ENCODE assay signal across 9 cellular contexts in genomic region chr1:200226268-200226968, GRCh38.
DNase-seq lines count a peak whose midpoint lies in the region; ATAC-seq and TF ChIP-seq lines count a peak whose summit lies in the region.
"Had no signal": no experiment of that assay in that cellular context is flagged by ENCODE, and none has a peak within 500 bp of the region (broad histone marks: within the 10 kb centered on the region; RNA-seq: fewer than 3 reads in every experiment).

No MANE protein-coding gene starts in this region.

- H2AK5ac ChIP-seq in neuronal stem cell (ENCODE audit: low read depth, low read length), result no peak overlapping the region

- no peak overlapping the region for H4K8ac ChIP-seq in neuronal stem cell (ENCODE audit: low read depth, low read length)

- no peaks in the 10 kb centered on the region for H4K20me1 ChIP-seq in DND-41 (ENCODE audit: insufficient read depth, low read length)

- WGBS in neuronal stem cell (ENCODE audit: extremely low coverage in 2 of 2, insufficient read length in 2 of 2, insufficient replicate concordance in 1 of 2), 2 donors, result no CpG with 5 or more reads among the region's 11 CpGs

- H3K79me1 ChIP-seq in neuronal stem cell (ENCODE audit: low read depth, low read length), result no peaks in the 10 kb centered on the region

- H3K36me3 ChIP-seq in DND-41 (ENCODE audit: insufficient read depth, low read length), result no peaks in the 10 kb centered on the region
- no peaks in the 10 kb centered on the region for H3K36me3 ChIP-seq in neuronal stem cell (replicated peaks in 1 of 2; ENCODE audit: control insufficient read depth in 2 of 2, insufficient read depth in 2 of 2, low read length in 2 of 2)

- no peak overlapping the region for H3K18ac ChIP-seq in neuronal stem cell (ENCODE audit: low read length)

- H3K27ac Mint-ChIP-seq in activated naive CD8-positive, alpha-beta T cell treated with anti-CD3 and anti-CD28 coated beads, Interleukin-2, amount 10 ng/mL, durations not matched to agents 7 days and 5 days, result no peak overlapping the region
- H3K27ac Mint-ChIP-seq in activated T-helper 2 cell treated with anti-CD3 and anti-CD28 coated beads, Interferon-gamma antibody, Interleukin-2, Interleukin-4, amounts not matched to agents 10 μg/mL and 5 μg/mL and 100 μg/mL, durations not matched to agents 14 hours and 24 hours and 36 hours, result no peak overlapping the region

- no peak overlapping the region for H2BK5ac ChIP-seq in neuronal stem cell (ENCODE audit: low read length)

- no peak overlapping the region for H3K14ac ChIP-seq in neuronal stem cell (ENCODE audit: low read length)

- no peak overlapping the region for H3K9ac ChIP-seq in DND-41 (ENCODE audit: low read depth, low read length)
- H3K9ac ChIP-seq in neuronal stem cell (ENCODE audit: low read depth, low read length, poor library complexity), result no peak overlapping the region

- intact Hi-C loops in activated T-helper 2 cell treated with anti-CD3 and anti-CD28 coated beads, Interferon-gamma antibody, Interleukin-2, Interleukin-4, amounts not matched to agents 10 μg/mL and 5 μg/mL and 100 μg/mL, durations not matched to agents 14 hours and 24 hours and 36 hours (cut with micrococcal nuclease), result no loop called here

- H3K4me3 ChIP-seq in DND-41 (ENCODE audit: low read depth in 1 of 2, low read length in 2 of 2) (no peak overlapping the region), neuronal stem cell (ENCODE audit: low read length in 2 of 2) (no peak overlapping the region)

- H3K27me3 Mint-ChIP-seq in activated naive CD8-positive, alpha-beta T cell treated with anti-CD3 and anti-CD28 coated beads, Interleukin-2, amount 10 ng/mL, durations not matched to agents 7 days and 5 days, result peaks cover 17% of the 10 kb centered on the region
- peaks cover 28% of the 10 kb centered on the region for H3K27me3 Mint-ChIP-seq in activated T-helper 2 cell treated with anti-CD3 and anti-CD28 coated beads, Interferon-gamma antibody, Interleukin-2, Interleukin-4, amounts not matched to agents 10 μg/mL and 5 μg/mL and 100 μg/mL, durations not matched to agents 14 hours and 24 hours and 36 hours (ENCODE audit: low read depth)

- H2BK15ac ChIP-seq in neuronal stem cell (ENCODE audit: low read length), result no peak overlapping the region

- H3K4me2 ChIP-seq in DND-41 (ENCODE audit: insufficient read depth, low read length) (no peak overlapping the region), neuronal stem cell (ENCODE audit: insufficient read depth, low read length, poor library complexity, severe bottlenecking) (no peak overlapping the region)

- DNase-seq in DND-41, result peak; percentile 14
- peak; percentile 91 for DNase-seq in OCI-M1 (lab: John Stamatoyannopoulos, UW)
- no peak for DNase-seq in activated naive CD8-positive, alpha-beta T cell treated with anti-CD3 and anti-CD28 coated beads, Interleukin-2, amount 10 ng/mL, durations not matched to agents 7 days and 5 days
- no peak for DNase-seq in neuronal stem cell (ENCODE audit: low spot score)
- DNase-seq in activated T-helper 2 cell treated with anti-CD3 and anti-CD28 coated beads, Interferon-gamma antibody, Interleukin-2, Interleukin-4, amounts not matched to agents 10 μg/mL and 5 μg/mL and 100 μg/mL, durations not matched to agents 14 hours and 24 hours and 36 hours (ENCODE audit: low spot score), result no peak
- DNase-seq in hippocampal formation (lab: John Stamatoyannopoulos, UW), result no peak
- DNase-seq in epidermal melanocyte (ENCODE audit: insufficient read length, low spot score), result no peak
- DNase-seq: naive B cell had no signal

- no peak overlapping the region for H2BK12ac ChIP-seq in neuronal stem cell (ENCODE audit: low read length)

- POLR2A ChIA-PET in activated naive CD8-positive, alpha-beta T cell treated with anti-CD3 and anti-CD28 coated beads, Interleukin-2, amount 10 ng/mL, durations not matched to agents 7 days and 5 days (lab: Charles Lee), result no interaction called here

- no peak overlapping the region for H2BK120ac ChIP-seq in neuronal stem cell (ENCODE audit: low read depth, low read length)

- H3K4me3 Mint-ChIP-seq in activated naive CD8-positive, alpha-beta T cell treated with anti-CD3 and anti-CD28 coated beads, Interleukin-2, amount 10 ng/mL, durations not matched to agents 7 days and 5 days, result peak overlapping the region; percentile 6
- H3K4me3 Mint-ChIP-seq in activated T-helper 2 cell treated with anti-CD3 and anti-CD28 coated beads, Interferon-gamma antibody, Interleukin-2, Interleukin-4, amounts not matched to agents 10 μg/mL and 5 μg/mL and 100 μg/mL, durations not matched to agents 14 hours and 24 hours and 36 hours (ENCODE audit: low read depth), result no peak overlapping the region

- peaks cover 13% of the 10 kb centered on the region for H3K4me1 Mint-ChIP-seq in activated naive CD8-positive, alpha-beta T cell treated with anti-CD3 and anti-CD28 coated beads, Interleukin-2, amount 10 ng/mL, durations not matched to agents 7 days and 5 days
- peaks cover 14% of the 10 kb centered on the region for H3K4me1 Mint-ChIP-seq in activated T-helper 2 cell treated with anti-CD3 and anti-CD28 coated beads, Interferon-gamma antibody, Interleukin-2, Interleukin-4, amounts not matched to agents 10 μg/mL and 5 μg/mL and 100 μg/mL, durations not matched to agents 14 hours and 24 hours and 36 hours (ENCODE audit: low read depth)

- no peak overlapping the region for H2AFZ ChIP-seq in DND-41 (ENCODE audit: low read depth, low read length)
- peak overlapping the region; percentile 75 for H2AFZ ChIP-seq in neuronal stem cell (ENCODE audit: low read length)

- H3K4me1 ChIP-seq in DND-41 (ENCODE audit: insufficient read depth, low read length) (peaks cover 7% of the 10 kb centered on the region), neuronal stem cell (ENCODE audit: control insufficient read depth in 2 of 2, insufficient read depth in 1 of 2, low read depth in 1 of 2, low read length in 2 of 2) (peaks cover 2 to 35% of the 10 kb centered on the region in 2 donors)

- no peaks in the 10 kb centered on the region for H3K36me3 Mint-ChIP-seq in activated naive CD8-positive, alpha-beta T cell treated with anti-CD3 and anti-CD28 coated beads, Interleukin-2, amount 10 ng/mL, durations not matched to agents 7 days and 5 days
- no peaks in the 10 kb centered on the region for H3K36me3 Mint-ChIP-seq in activated T-helper 2 cell treated with anti-CD3 and anti-CD28 coated beads, Interferon-gamma antibody, Interleukin-2, Interleukin-4, amounts not matched to agents 10 μg/mL and 5 μg/mL and 100 μg/mL, durations not matched to agents 14 hours and 24 hours and 36 hours (ENCODE audit: low read depth)

- H3K4ac ChIP-seq in neuronal stem cell (ENCODE audit: low read length), result no peak overlapping the region

- H3K79me2 ChIP-seq in DND-41 (ENCODE audit: insufficient read depth, low read length), result no peaks in the 10 kb centered on the region

- ATAC-seq in DND-41 (ENCODE audit: insufficient read depth, low read depth), result peak; percentile 42; the same call in 1 of the 3 replicates
- ATAC-seq in activated naive CD8-positive, alpha-beta T cell treated with anti-CD3 and anti-CD28 coated beads, Interleukin-2, amount 10 ng/mL, durations not matched to agents 7 days and 5 days (ENCODE audit: low read depth), result peak; percentile 63
- ATAC-seq in HG02938 (IDR thresholded peaks at IDR 0.05; ENCODE audit: unreplicated experiment), result no peak

- no peaks in the 10 kb centered on the region for H3K9me3 ChIP-seq in DND-41 (ENCODE audit: insufficient read depth, low read length, severe bottlenecking)
- no peaks in the 10 kb centered on the region for H3K9me3 ChIP-seq in neuronal stem cell (replicated peaks in 1 of 2; ENCODE audit: control insufficient read depth in 2 of 2, insufficient read depth in 1 of 2, low read depth in 1 of 2, low read length in 2 of 2)

- H3K27me3 ChIP-seq in DND-41 (ENCODE audit: insufficient read depth, low read length, poor library complexity) (peaks cover 16% of the 10 kb centered on the region), neuronal stem cell (ENCODE audit: control insufficient read depth in 3 of 3, insufficient read depth in 3 of 3, low read depth in 1 of 3, low read length in 3 of 3) (no peaks in the 10 kb centered on the region)

- peaks cover 4% of the 10 kb centered on the region for H3K9me3 Mint-ChIP-seq in activated naive CD8-positive, alpha-beta T cell treated with anti-CD3 and anti-CD28 coated beads, Interleukin-2, amount 10 ng/mL, durations not matched to agents 7 days and 5 days
- no peaks in the 10 kb centered on the region for H3K9me3 Mint-ChIP-seq in activated T-helper 2 cell treated with anti-CD3 and anti-CD28 coated beads, Interferon-gamma antibody, Interleukin-2, Interleukin-4, amounts not matched to agents 10 μg/mL and 5 μg/mL and 100 μg/mL, durations not matched to agents 14 hours and 24 hours and 36 hours

- H3K23ac ChIP-seq in neuronal stem cell (ENCODE audit: low read depth, low read length, poor library complexity), result no peak overlapping the region

- no peak for TF ChIP-seq CTCF in DND-41 (IDR thresholded peaks at IDR 0.05; ENCODE audit: borderline replicate concordance, extremely low read depth, low read length, poor library complexity, severe bottlenecking)

- H3K27ac ChIP-seq in DND-41 (ENCODE audit: low read length) (no peak overlapping the region), neuronal stem cell (replicated peaks; ENCODE audit: low read length) (no peak overlapping the region)

- no peak overlapping the region for H4K91ac ChIP-seq in neuronal stem cell (ENCODE audit: low read depth, low read length, poor library complexity)

Comparison
In these comparisons a context has a peak if more than half of its experiments do, and no peak if none do; other contexts are left out.
1. DNase-seq: peak in DND-41 (single experiment) and OCI-M1 (single experiment); none in activated naive CD8-positive, alpha-beta T cell treated with anti-CD3 and anti-CD28 coated beads, Interleukin-2, amount 10 ng/mL, durations not matched to agents 7 days and 5 days (single experiment), neuronal stem cell (single experiment), activated T-helper 2 cell treated with anti-CD3 and anti-CD28 coated beads, Interferon-gamma antibody, Interleukin-2, Interleukin-4, amounts not matched to agents 10 μg/mL and 5 μg/mL and 100 μg/mL, durations not matched to agents 14 hours and 24 hours and 36 hours (single experiment), hippocampal formation (0 of 2) and epidermal melanocyte (single experiment).